ENCODE assay signal across 16 cellular contexts in genomic region chr3:53696401-53697172, GRCh38.
A peak's percentile ranks its signal among the peaks of the same experiment; 100 is the strongest.
DNase-seq lines count a peak whose midpoint lies in the region; ATAC-seq and TF ChIP-seq lines count a peak whose summit lies in the region.
"Had no signal": no experiment of that assay in that cellular context is flagged by ENCODE, and none has a peak within 500 bp of the region (broad histone marks: within the 10 kb centered on the region; RNA-seq: fewer than 3 reads in every experiment).

No MANE protein-coding gene starts in this region.

- H3K9me3 ChIP-seq in right atrium auricular region: no peaks in the 10 kb centered on the region
- H3K9me3 ChIP-seq: HAP-1, spleen, transverse colon had no signal

- H3K9me3 Mint-ChIP-seq in stimulated activated effector memory CD8-positive, alpha-beta T cell treated with anti-CD3 and anti-CD28 coated beads, Interleukin-12 subunit alpha, Interleukin-12 subunit beta, amount 100 ng/mL, for 72 hours: no peaks in the 10 kb centered on the region
- H3K9me3 Mint-ChIP-seq: activated naive CD4-positive, alpha-beta T cell treated with anti-CD3 and anti-CD28 coated beads, Interleukin-2, amount 50 U/mL, for 72 hours; neural progenitor cell had no signal

- no peak overlapping the region for H3K4me3 Mint-ChIP-seq in stimulated activated effector memory CD8-positive, alpha-beta T cell treated with anti-CD3 and anti-CD28 coated beads, Interleukin-12 subunit alpha, Interleukin-12 subunit beta, amount 100 ng/mL, for 72 hours
- H3K4me3 Mint-ChIP-seq: activated CD8-positive, alpha-beta memory T cell treated with anti-CD3 and anti-CD28 coated beads, Interleukin-2, amount 10 ng/mL, durations not matched to agents 7 days and 5 days; neural progenitor cell had no signal

- H3K4me1 ChIP-seq in right atrium auricular region: peaks cover 0 to 5% of the 10 kb centered on the region in 2 donors
- H3K4me1 ChIP-seq: HAP-1, neural progenitor cell, transverse colon had no signal

- H3K4me1 Mint-ChIP-seq in stimulated activated effector memory CD8-positive, alpha-beta T cell treated with anti-CD3 and anti-CD28 coated beads, Interleukin-12 subunit alpha, Interleukin-12 subunit beta, amount 100 ng/mL, for 72 hours: no peaks in the 10 kb centered on the region
- H3K4me1 Mint-ChIP-seq: neural progenitor cell had no signal

- DNase-seq in SIG-M5 treated with dmso at 0.1 percent for 504 hours (lab: John Stamatoyannopoulos, UW; ENCODE audit: unreplicated experiment) (peak; percentile 20), SIG-M5 (lab: John Stamatoyannopoulos, UW) (no peak), RPMI8226 (peak; percentile 35), right atrium auricular region (ENCODE audit: low spot score) (peak; percentile 55), NCI-H2196 treated with DMSO at 0.1 percent for 48 hours (lab: John Stamatoyannopoulos, UW; ENCODE audit: unreplicated experiment) (no peak)
- DNase-seq in stimulated activated effector memory CD8-positive, alpha-beta T cell treated with anti-CD3 and anti-CD28 coated beads, Interleukin-12 subunit alpha, Interleukin-12 subunit beta, amount 100 ng/mL, for 72 hours (ENCODE audit: low spot score in 2 of 2): peak in 1 of 2 donors; percentile 41
- DNase-seq in activated CD4-positive, alpha-beta T cell treated with anti-CD3 and anti-CD28 coated beads, Interleukin-2, amount 50 U/mL, for 4 hours: no peak
- DNase-seq: activated CD8-positive, alpha-beta memory T cell treated with anti-CD3 and anti-CD28 coated beads, Interleukin-2, amount 10 ng/mL, durations not matched to agents 7 days and 5 days; NCI-H1694 treated with DMSO at 0.1 percent for 48 hours; spleen; T1000; transverse colon had no signal

- peak in 1 of 2 donors; percentile 17 for TF ChIP-seq CTCF in right atrium auricular region (IDR thresholded peaks at IDR 0.05)

- no peak overlapping the region for H3K4me3 ChIP-seq in right atrium auricular region
- H3K4me3 ChIP-seq: HAP-1, neural progenitor cell, spleen, transverse colon had no signal

- no peaks in the 10 kb centered on the region for H3K36me3 ChIP-seq in right atrium auricular region
- H3K36me3 ChIP-seq: HAP-1, neural progenitor cell, spleen, transverse colon had no signal

- H3K27ac ChIP-seq in right atrium auricular region: no peak overlapping the region
- H3K27ac ChIP-seq: neural progenitor cell, spleen, transverse colon had no signal

- no peaks in the 10 kb centered on the region for H3K36me3 Mint-ChIP-seq in stimulated activated effector memory CD8-positive, alpha-beta T cell treated with anti-CD3 and anti-CD28 coated beads, Interleukin-12 subunit alpha, Interleukin-12 subunit beta, amount 100 ng/mL, for 72 hours
- H3K36me3 Mint-ChIP-seq: activated CD8-positive, alpha-beta memory T cell treated with anti-CD3 and anti-CD28 coated beads, Interleukin-2, amount 10 ng/mL, durations not matched to agents 7 days and 5 days; activated naive CD4-positive, alpha-beta T cell treated with anti-CD3 and anti-CD28 coated beads, Interleukin-2, amount 50 U/mL, for 72 hours; neural progenitor cell had no signal

- no peak overlapping the region for H3K27ac Mint-ChIP-seq in stimulated activated effector memory CD8-positive, alpha-beta T cell treated with anti-CD3 and anti-CD28 coated beads, Interleukin-12 subunit alpha, Interleukin-12 subunit beta, amount 100 ng/mL, for 72 hours
- H3K27ac Mint-ChIP-seq: activated CD8-positive, alpha-beta memory T cell treated with anti-CD3 and anti-CD28 coated beads, Interleukin-2, amount 10 ng/mL, durations not matched to agents 7 days and 5 days; activated naive CD4-positive, alpha-beta T cell treated with anti-CD3 and anti-CD28 coated beads, Interleukin-2, amount 50 U/mL, for 72 hours; neural progenitor cell had no signal

- no peaks in the 10 kb centered on the region for H3K27me3 ChIP-seq in right atrium auricular region
- H3K27me3 ChIP-seq: neural progenitor cell, transverse colon had no signal

- peak; percentile 33 for ATAC-seq in stimulated activated effector memory CD8-positive, alpha-beta T cell treated with anti-CD3 and anti-CD28 coated beads, Interleukin-12 subunit alpha, Interleukin-12 subunit beta, amount 100 ng/mL, for 72 hours
- no peak for ATAC-seq in GM19395 (IDR thresholded peaks at IDR 0.05; ENCODE audit: unreplicated experiment)
- ATAC-seq: activated CD8-positive, alpha-beta memory T cell treated with anti-CD3 and anti-CD28 coated beads, Interleukin-2, amount 10 ng/mL, durations not matched to agents 7 days and 5 days; activated naive CD4-positive, alpha-beta T cell treated with anti-CD3 and anti-CD28 coated beads, Interleukin-2, amount 50 U/mL, for 72 hours had no signal

Comparison
In these comparisons a context has a peak if more than half of its experiments do, and no peak if none do; other contexts are left out.
1. DNase-seq: peak in SIG-M5 treated with dmso at 0.1 percent for 504 hours (single experiment), RPMI8226 (single experiment) and right atrium auricular region (single experiment); none in SIG-M5 (single experiment), NCI-H2196 treated with DMSO at 0.1 percent for 48 hours (single experiment) and activated CD4-positive, alpha-beta T cell treated with anti-CD3 and anti-CD28 coated beads, Interleukin-2, amount 50 U/mL, for 4 hours (0 of 2).